Comparison of ENCODE assay signal across 1 cellular context in genomic region chr3:47503033-47503432, GRCh38.
TF ChIP-seq lines count a peak whose summit lies in the region.

No MANE protein-coding gene starts in this region.

TF ChIP-seq in K562, 482 proteins besides CTCF, POLR2A, EP300 and RAD21 (continued from another document and continues in another):
- TF ChIP-seq HES1 (IDR thresholded peaks at IDR 0.05; ENCODE audit: low read depth) (no peak; the same call in 1 of the 2 replicates), TOE1 (IDR thresholded peaks at IDR 0.05; ENCODE audit: borderline replicate concordance) (no peak), TOE1 (CRISPR knock-in tag; IDR thresholded peaks at IDR 0.05; ENCODE audit: borderline replicate concordance, low read depth) (no peak), TEAD2 (tag; IDR thresholded peaks at IDR 0.05) (no peak), HNRNPH1 (optimal IDR thresholded peaks at IDR 0.05; ENCODE audit: low read depth, low read length) (no peak), RB1 (IDR thresholded peaks at IDR 0.05; ENCODE audit: low read depth) (no peak), YBX1 (IDR thresholded peaks at IDR 0.05) (no peak), ATF4 (CRISPR knock-in tag; IDR thresholded peaks at IDR 0.05) (no peak), PHF20 (IDR thresholded peaks at IDR 0.05; ENCODE audit: partially characterized antibody) (no peak), KAT2B (IDR thresholded peaks at IDR 0.05; ENCODE audit: low read depth, low read length) (no peak), CTBP1 (IDR thresholded peaks at IDR 0.05; ENCODE audit: borderline replicate concordance) (peak; percentile 92), ZNF780A (CRISPR knock-in tag; IDR thresholded peaks at IDR 0.05) (no peak), ZNF76 (CRISPR knock-in tag; IDR thresholded peaks at IDR 0.05; ENCODE audit: borderline replicate concordance) (no peak), ZNF584 (CRISPR knock-in tag; IDR thresholded peaks at IDR 0.05; ENCODE audit: low read depth) (no peak), RUNX1 (IDR thresholded peaks at IDR 0.05; ENCODE audit: low read depth) (no peak), NR2F6 (CRISPR knock-in tag; IDR thresholded peaks at IDR 0.05) (no peak), KLF6 (CRISPR knock-in tag; IDR thresholded peaks at IDR 0.05; ENCODE audit: borderline replicate concordance) (no peak), ZNF140 (CRISPR knock-in tag; IDR thresholded peaks at IDR 0.05) (no peak), L3MBTL2 (IDR thresholded peaks at IDR 0.05) (peak; percentile 83), HDAC3 (IDR thresholded peaks at IDR 0.05; ENCODE audit: borderline replicate concordance, partially characterized antibody) (no peak), ZBTB43 (CRISPR knock-in tag; IDR thresholded peaks at IDR 0.05) (no peak), MAZ (CRISPR knock-in tag; conservative IDR thresholded peaks at IDR 0.05 in 1 of 2, IDR thresholded peaks at IDR 0.05 in 1 of 2) (0 out of 4 replicates have a peak, but pooled peaks of 1 of the 2 experiments have one; percentile 24), NFATC3 (IDR thresholded peaks at IDR 0.05) (no peak), RNF219 (CRISPR knock-in tag; IDR thresholded peaks at IDR 0.05) (no peak), FOS (IDR thresholded peaks at IDR 0.05; ENCODE audit: extremely low read depth, insufficient read length) (no peak), CREB3L1 (IDR thresholded peaks at IDR 0.05; ENCODE audit: borderline replicate concordance, low read depth) (no peak), ZNF12 (CRISPR knock-in tag; IDR thresholded peaks at IDR 0.05) (no peak), PBX2 (CRISPR knock-in tag; IDR thresholded peaks at IDR 0.05; ENCODE audit: low read depth) (no peak), PBX2 (tag; conservative IDR thresholded peaks at IDR 0.05; ENCODE audit: low read depth) (no peak), ZNF354B (CRISPR knock-in tag; IDR thresholded peaks at IDR 0.05) (no peak), GABPA (tag; conservative IDR thresholded peaks at IDR 0.05; ENCODE audit: low read depth) (no peak), CBFA2T3 (IDR thresholded peaks at IDR 0.05) (peak; percentile 93), SRSF9 (IDR thresholded peaks at IDR 0.05; ENCODE audit: borderline replicate concordance, low read depth, low read length) (no peak), SNIP1 (IDR thresholded peaks at IDR 0.05; ENCODE audit: low read depth) (no peak), ZNF668 (CRISPR knock-in tag; IDR thresholded peaks at IDR 0.05) (no peak), MXI1 (IDR thresholded peaks at IDR 0.05; ENCODE audit: low read depth, low read length) (no peak), SAP30 (IDR thresholded peaks at IDR 0.05; ENCODE audit: borderline replicate concordance, insufficient read depth, low read depth, low read length, poor library complexity, severe bottlenecking) (no peak), SIN3A (IDR thresholded peaks at IDR 0.05; ENCODE audit: borderline replicate concordance in 2 of 2, control insufficient read depth in 1 of 2, low read depth in 2 of 2, low read length in 2 of 2) (no peak), ZNF589 (CRISPR knock-in tag; IDR thresholded peaks at IDR 0.05; ENCODE audit: low read depth) (no peak), TARDBP (IDR thresholded peaks at IDR 0.05) (no peak), TBP (optimal IDR thresholded peaks at IDR 0.05; ENCODE audit: low read depth, low read length) (no peak), STAT5A (IDR thresholded peaks at IDR 0.05; ENCODE audit: borderline replicate concordance, low read length) (peak; percentile 72; the same call in 1 of the 2 replicates), ZFPM2 (CRISPR knock-in tag; IDR thresholded peaks at IDR 0.05) (no peak), GTF2A2 (tag; IDR thresholded peaks at IDR 0.05) (no peak), ARID2 (IDR thresholded peaks at IDR 0.05) (no peak), HMG20A (CRISPR knock-in tag; conservative IDR thresholded peaks at IDR 0.05) (no peak), ZNF239 (CRISPR knock-in tag; IDR thresholded peaks at IDR 0.05) (no peak), CGGBP1 (CRISPR knock-in tag; IDR thresholded peaks at IDR 0.05) (0 out of 2 replicates have a peak, but pooled peaks have one; percentile 9), ZBTB8A (IDR thresholded peaks at IDR 0.05; ENCODE audit: partially characterized antibody) (no peak), EZH2 (IDR thresholded peaks at IDR 0.05; ENCODE audit: borderline replicate concordance, low read depth, low read length) (no peak), ARNT (IDR thresholded peaks at IDR 0.05) (peak; percentile 42 to 61; a peak in 1 of 4 replicates), ZEB2 (IDR thresholded peaks at IDR 0.05) (peak; percentile 58; the same call in 1 of the 2 replicates), HDAC6 (IDR thresholded peaks at IDR 0.05; ENCODE audit: low read depth, low read length) (no peak)
- TF ChIP-seq, protein P1, sequence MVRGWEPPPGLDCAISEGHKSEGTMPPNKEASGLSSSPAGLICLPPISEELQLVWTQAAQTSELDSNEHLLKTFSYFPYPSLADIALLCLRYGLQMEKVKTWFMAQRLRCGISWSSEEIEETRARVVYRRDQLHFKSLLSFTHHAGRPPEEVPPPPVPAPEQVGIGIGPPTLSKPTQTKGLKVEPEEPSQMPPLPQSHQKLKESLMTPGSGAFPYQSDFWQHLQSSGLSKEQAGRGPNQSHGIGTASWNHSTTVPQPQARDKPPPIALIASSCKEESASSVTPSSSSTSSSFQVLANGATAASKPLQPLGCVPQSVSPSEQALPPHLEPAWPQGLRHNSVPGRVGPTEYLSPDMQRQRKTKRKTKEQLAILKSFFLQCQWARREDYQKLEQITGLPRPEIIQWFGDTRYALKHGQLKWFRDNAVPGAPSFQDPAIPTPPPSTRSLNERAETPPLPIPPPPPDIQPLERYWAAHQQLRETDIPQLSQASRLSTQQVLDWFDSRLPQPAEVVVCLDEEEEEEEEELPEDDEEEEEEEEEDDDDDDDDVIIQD (CRISPR knock-in tag; IDR thresholded peaks at IDR 0.05), result no peak
- TF ChIP-seq, protein P2, sequence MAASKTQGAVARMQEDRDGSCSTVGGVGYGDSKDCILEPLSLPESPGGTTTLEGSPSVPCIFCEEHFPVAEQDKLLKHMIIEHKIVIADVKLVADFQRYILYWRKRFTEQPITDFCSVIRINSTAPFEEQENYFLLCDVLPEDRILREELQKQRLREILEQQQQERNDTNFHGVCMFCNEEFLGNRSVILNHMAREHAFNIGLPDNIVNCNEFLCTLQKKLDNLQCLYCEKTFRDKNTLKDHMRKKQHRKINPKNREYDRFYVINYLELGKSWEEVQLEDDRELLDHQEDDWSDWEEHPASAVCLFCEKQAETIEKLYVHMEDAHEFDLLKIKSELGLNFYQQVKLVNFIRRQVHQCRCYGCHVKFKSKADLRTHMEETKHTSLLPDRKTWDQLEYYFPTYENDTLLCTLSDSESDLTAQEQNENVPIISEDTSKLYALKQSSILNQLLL (CRISPR knock-in tag; IDR thresholded peaks at IDR 0.05; ENCODE audit: borderline replicate concordance), result no peak
- TF ChIP-seq, protein P3, sequence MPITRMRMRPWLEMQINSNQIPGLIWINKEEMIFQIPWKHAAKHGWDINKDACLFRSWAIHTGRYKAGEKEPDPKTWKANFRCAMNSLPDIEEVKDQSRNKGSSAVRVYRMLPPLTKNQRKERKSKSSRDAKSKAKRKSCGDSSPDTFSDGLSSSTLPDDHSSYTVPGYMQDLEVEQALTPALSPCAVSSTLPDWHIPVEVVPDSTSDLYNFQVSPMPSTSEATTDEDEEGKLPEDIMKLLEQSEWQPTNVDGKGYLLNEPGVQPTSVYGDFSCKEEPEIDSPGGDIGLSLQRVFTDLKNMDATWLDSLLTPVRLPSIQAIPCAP (CRISPR knock-in tag; IDR thresholded peaks at IDR 0.05; ENCODE audit: borderline replicate concordance), result no peak
- TF ChIP-seq, protein P4, sequence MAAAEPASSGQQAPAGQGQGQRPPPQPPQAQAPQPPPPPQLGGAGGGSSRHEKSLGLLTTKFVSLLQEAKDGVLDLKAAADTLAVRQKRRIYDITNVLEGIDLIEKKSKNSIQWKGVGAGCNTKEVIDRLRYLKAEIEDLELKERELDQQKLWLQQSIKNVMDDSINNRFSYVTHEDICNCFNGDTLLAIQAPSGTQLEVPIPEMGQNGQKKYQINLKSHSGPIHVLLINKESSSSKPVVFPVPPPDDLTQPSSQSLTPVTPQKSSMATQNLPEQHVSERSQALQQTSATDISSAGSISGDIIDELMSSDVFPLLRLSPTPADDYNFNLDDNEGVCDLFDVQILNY (CRISPR knock-in tag; IDR thresholded peaks at IDR 0.05), result no peak
- TF ChIP-seq, protein P5, sequence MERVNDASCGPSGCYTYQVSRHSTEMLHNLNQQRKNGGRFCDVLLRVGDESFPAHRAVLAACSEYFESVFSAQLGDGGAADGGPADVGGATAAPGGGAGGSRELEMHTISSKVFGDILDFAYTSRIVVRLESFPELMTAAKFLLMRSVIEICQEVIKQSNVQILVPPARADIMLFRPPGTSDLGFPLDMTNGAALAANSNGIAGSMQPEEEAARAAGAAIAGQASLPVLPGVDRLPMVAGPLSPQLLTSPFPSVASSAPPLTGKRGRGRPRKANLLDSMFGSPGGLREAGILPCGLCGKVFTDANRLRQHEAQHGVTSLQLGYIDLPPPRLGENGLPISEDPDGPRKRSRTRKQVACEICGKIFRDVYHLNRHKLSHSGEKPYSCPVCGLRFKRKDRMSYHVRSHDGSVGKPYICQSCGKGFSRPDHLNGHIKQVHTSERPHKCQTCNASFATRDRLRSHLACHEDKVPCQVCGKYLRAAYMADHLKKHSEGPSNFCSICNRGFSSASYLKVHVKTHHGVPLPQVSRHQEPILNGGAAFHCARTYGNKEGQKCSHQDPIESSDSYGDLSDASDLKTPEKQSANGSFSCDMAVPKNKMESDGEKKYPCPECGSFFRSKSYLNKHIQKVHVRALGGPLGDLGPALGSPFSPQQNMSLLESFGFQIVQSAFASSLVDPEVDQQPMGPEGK (CRISPR knock-in tag; IDR thresholded peaks at IDR 0.05; ENCODE audit: borderline replicate concordance), result no peak
